Comparison of ENCODE assay signal across 1 cellular context in the genomic region with DNA sequence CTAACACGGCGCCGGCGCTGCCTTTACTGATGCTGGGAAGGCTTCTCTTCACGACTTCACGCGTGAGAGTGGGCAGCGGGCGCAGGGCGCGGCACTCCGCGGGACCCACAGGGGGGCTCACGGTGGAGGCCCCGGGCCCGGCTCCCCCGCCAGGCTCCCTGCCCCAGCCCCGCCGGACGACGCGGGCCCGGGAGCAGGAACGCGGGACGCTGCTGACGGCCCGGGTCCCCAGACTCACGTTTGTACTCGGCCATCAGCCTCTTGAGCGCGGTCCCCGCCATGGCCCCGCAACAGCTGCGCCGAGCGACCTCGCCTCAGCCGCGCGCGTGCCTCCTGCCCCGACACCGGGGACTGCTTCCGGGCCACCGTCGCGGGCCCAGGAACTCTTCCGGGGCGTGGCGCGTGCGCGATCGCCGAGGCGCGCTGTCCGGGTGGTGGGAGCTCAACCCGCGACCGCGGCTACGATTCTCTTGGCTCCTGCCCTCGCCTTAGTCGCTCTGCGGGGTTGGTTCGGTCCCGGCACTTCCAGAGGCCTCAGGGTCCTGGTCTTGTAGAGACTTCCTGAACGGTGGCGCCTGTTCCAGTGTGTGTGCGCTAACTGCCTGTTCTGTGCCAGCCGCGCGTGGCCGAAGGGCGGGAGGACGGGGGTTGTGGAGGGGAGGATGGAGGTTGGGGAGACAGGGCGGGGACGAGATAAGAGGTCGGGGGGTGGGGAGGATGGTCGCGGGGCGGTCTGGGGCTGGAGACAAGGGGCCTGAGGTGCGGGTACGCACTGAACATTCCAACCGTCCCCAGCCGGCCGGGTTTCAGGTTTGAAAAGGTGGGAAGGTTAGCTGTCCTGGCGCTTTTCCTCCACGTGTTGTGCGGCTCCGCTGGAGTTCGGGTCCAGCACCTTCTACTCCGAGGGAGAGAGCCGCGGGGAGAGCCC.
TF ChIP-seq lines count a peak whose summit lies in the region.

UBE2G2 (minus strand) TSS at position 353 of the 928 bp plus-strand sequence; CDS start at position 281, 72 bp downstream.

TF ChIP-seq in K562, 482 proteins besides CTCF, POLR2A, EP300 and RAD21 (continued from another document and continues in another):
- TF ChIP-seq ZNF282 (CRISPR knock-in tag; IDR thresholded peaks at IDR 0.05) (no peak), TOE1 (IDR thresholded peaks at IDR 0.05; ENCODE audit: borderline replicate concordance) (no peak), TOE1 (CRISPR knock-in tag; IDR thresholded peaks at IDR 0.05; ENCODE audit: borderline replicate concordance, low read depth) (no peak), ARHGAP35 (IDR thresholded peaks at IDR 0.05; ENCODE audit: partially characterized antibody) (no peak), MAFK (IDR thresholded peaks at IDR 0.05; ENCODE audit: low read length) (no peak), ZFP36 (IDR thresholded peaks at IDR 0.05; ENCODE audit: low read depth, low read length, partially characterized antibody) (no peak), SMAD3 (CRISPR knock-in tag; conservative IDR thresholded peaks at IDR 0.05) (0 out of 2 replicates have a peak, but pooled peaks have one; percentile 38), CC2D1A (IDR thresholded peaks at IDR 0.05) (no peak), OTX1 (CRISPR knock-in tag; IDR thresholded peaks at IDR 0.05) (no peak), ZSCAN29 (IDR thresholded peaks at IDR 0.05) (no peak), SNRNP70 (optimal IDR thresholded peaks at IDR 0.05; ENCODE audit: low read depth, low read length) (no peak), ZBTB17 (CRISPR knock-in tag; IDR thresholded peaks at IDR 0.05) (peak; percentile 73; the same call in 1 of the 2 replicates), ZC3H11A (IDR thresholded peaks at IDR 0.05; ENCODE audit: low read depth, low read length) (no peak), SMAD1 (IDR thresholded peaks at IDR 0.05; ENCODE audit: low read depth, low read length, partially characterized antibody) (peak; percentile 46), ZKSCAN8 (CRISPR knock-in tag; IDR thresholded peaks at IDR 0.05) (no peak), CCAR2 (IDR thresholded peaks at IDR 0.05; ENCODE audit: low read depth, low read length) (no peak), ETV6 (IDR thresholded peaks at IDR 0.05; ENCODE audit: borderline replicate concordance in 1 of 2, low read depth in 2 of 2, low read length in 1 of 2) (no peak), ETV6 (CRISPR knock-in tag; IDR thresholded peaks at IDR 0.05; ENCODE audit: borderline replicate concordance) (no peak), ELF4 (CRISPR knock-in tag; IDR thresholded peaks at IDR 0.05) (no peak), POLR2G (IDR thresholded peaks at IDR 0.05; ENCODE audit: low read depth, low read length) (peak; percentile 98), HMG20B (CRISPR knock-in tag; IDR thresholded peaks at IDR 0.05) (no peak), SUPT5H (IDR thresholded peaks at IDR 0.05) (peak; percentile 96), MYNN (IDR thresholded peaks at IDR 0.05) (no peak; the same call in 1 of the 2 replicates), MYNN (CRISPR knock-in tag; IDR thresholded peaks at IDR 0.05) (no peak), ZNF583 (CRISPR knock-in tag; IDR thresholded peaks at IDR 0.05) (0 out of 2 replicates have a peak, but pooled peaks have one; percentile 43), PHB2 (IDR thresholded peaks at IDR 0.05; ENCODE audit: low read depth) (no peak), SIRT6 (IDR thresholded peaks at IDR 0.05; ENCODE audit: low read depth, low read length) (no peak), ZNF274 (IDR thresholded peaks at IDR 0.05; ENCODE audit: borderline replicate concordance, low read depth, low read length) (no peak; the same call in 1 of the 2 replicates), MTA3 (IDR thresholded peaks at IDR 0.05; ENCODE audit: borderline replicate concordance) (no peak; the same call in 1 of the 2 replicates), SIN3B (IDR thresholded peaks at IDR 0.05; ENCODE audit: low read depth) (peak; percentile 92), NFATC3 (IDR thresholded peaks at IDR 0.05) (no peak), POLR2B (IDR thresholded peaks at IDR 0.05; ENCODE audit: low read depth, partially characterized antibody) (peak; percentile 91), STAT6 (CRISPR knock-in tag; IDR thresholded peaks at IDR 0.05) (peak; percentile 88; the same call in 1 of the 2 replicates)
- TF ChIP-seq, protein P1, sequence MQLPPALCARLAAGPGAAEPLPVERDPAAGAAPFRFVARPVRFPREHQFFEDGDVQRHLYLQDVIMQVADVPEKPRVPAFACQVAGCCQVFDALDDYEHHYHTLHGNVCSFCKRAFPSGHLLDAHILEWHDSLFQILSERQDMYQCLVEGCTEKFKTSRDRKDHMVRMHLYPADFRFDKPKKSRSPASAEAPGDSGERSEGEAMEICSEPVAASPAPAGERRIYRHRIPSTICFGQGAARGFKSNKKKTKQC (CRISPR knock-in tag; IDR thresholded peaks at IDR 0.05) = peak; percentile 77
- TF ChIP-seq, protein P2, sequence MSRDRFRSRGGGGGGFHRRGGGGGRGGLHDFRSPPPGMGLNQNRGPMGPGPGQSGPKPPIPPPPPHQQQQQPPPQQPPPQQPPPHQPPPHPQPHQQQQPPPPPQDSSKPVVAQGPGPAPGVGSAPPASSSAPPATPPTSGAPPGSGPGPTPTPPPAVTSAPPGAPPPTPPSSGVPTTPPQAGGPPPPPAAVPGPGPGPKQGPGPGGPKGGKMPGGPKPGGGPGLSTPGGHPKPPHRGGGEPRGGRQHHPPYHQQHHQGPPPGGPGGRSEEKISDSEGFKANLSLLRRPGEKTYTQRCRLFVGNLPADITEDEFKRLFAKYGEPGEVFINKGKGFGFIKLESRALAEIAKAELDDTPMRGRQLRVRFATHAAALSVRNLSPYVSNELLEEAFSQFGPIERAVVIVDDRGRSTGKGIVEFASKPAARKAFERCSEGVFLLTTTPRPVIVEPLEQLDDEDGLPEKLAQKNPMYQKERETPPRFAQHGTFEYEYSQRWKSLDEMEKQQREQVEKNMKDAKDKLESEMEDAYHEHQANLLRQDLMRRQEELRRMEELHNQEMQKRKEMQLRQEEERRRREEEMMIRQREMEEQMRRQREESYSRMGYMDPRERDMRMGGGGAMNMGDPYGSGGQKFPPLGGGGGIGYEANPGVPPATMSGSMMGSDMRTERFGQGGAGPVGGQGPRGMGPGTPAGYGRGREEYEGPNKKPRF (IDR thresholded peaks at IDR 0.05; ENCODE audit: low read depth, low read length) = no peak
- TF ChIP-seq, protein P3, sequence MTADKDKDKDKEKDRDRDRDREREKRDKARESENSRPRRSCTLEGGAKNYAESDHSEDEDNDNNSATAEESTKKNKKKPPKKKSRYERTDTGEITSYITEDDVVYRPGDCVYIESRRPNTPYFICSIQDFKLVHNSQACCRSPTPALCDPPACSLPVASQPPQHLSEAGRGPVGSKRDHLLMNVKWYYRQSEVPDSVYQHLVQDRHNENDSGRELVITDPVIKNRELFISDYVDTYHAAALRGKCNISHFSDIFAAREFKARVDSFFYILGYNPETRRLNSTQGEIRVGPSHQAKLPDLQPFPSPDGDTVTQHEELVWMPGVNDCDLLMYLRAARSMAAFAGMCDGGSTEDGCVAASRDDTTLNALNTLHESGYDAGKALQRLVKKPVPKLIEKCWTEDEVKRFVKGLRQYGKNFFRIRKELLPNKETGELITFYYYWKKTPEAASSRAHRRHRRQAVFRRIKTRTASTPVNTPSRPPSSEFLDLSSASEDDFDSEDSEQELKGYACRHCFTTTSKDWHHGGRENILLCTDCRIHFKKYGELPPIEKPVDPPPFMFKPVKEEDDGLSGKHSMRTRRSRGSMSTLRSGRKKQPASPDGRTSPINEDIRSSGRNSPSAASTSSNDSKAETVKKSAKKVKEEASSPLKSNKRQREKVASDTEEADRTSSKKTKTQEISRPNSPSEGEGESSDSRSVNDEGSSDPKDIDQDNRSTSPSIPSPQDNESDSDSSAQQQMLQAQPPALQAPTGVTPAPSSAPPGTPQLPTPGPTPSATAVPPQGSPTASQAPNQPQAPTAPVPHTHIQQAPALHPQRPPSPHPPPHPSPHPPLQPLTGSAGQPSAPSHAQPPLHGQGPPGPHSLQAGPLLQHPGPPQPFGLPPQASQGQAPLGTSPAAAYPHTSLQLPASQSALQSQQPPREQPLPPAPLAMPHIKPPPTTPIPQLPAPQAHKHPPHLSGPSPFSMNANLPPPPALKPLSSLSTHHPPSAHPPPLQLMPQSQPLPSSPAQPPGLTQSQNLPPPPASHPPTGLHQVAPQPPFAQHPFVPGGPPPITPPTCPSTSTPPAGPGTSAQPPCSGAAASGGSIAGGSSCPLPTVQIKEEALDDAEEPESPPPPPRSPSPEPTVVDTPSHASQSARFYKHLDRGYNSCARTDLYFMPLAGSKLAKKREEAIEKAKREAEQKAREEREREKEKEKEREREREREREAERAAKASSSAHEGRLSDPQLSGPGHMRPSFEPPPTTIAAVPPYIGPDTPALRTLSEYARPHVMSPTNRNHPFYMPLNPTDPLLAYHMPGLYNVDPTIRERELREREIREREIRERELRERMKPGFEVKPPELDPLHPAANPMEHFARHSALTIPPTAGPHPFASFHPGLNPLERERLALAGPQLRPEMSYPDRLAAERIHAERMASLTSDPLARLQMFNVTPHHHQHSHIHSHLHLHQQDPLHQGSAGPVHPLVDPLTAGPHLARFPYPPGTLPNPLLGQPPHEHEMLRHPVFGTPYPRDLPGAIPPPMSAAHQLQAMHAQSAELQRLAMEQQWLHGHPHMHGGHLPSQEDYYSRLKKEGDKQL (CRISPR knock-in tag; IDR thresholded peaks at IDR 0.05; ENCODE audit: borderline replicate concordance) = 0 out of 2 replicates have a peak, but pooled peaks have one; percentile 15
- TF ChIP-seq, protein P4, sequence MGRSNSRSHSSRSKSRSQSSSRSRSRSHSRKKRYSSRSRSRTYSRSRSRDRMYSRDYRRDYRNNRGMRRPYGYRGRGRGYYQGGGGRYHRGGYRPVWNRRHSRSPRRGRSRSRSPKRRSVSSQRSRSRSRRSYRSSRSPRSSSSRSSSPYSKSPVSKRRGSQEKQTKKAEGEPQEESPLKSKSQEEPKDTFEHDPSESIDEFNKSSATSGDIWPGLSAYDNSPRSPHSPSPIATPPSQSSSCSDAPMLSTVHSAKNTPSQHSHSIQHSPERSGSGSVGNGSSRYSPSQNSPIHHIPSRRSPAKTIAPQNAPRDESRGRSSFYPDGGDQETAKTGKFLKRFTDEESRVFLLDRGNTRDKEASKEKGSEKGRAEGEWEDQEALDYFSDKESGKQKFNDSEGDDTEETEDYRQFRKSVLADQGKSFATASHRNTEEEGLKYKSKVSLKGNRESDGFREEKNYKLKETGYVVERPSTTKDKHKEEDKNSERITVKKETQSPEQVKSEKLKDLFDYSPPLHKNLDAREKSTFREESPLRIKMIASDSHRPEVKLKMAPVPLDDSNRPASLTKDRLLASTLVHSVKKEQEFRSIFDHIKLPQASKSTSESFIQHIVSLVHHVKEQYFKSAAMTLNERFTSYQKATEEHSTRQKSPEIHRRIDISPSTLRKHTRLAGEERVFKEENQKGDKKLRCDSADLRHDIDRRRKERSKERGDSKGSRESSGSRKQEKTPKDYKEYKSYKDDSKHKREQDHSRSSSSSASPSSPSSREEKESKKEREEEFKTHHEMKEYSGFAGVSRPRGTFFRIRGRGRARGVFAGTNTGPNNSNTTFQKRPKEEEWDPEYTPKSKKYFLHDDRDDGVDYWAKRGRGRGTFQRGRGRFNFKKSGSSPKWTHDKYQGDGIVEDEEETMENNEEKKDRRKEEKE (IDR thresholded peaks at IDR 0.05; ENCODE audit: borderline replicate concordance in 1 of 2, control insufficient read depth in 1 of 2, low read depth in 2 of 2, low read length in 1 of 2) = 0 out of 4 replicates have a peak, but pooled peaks of 1 of the 2 experiments have one; percentile 35
- TF ChIP-seq, protein P5, sequence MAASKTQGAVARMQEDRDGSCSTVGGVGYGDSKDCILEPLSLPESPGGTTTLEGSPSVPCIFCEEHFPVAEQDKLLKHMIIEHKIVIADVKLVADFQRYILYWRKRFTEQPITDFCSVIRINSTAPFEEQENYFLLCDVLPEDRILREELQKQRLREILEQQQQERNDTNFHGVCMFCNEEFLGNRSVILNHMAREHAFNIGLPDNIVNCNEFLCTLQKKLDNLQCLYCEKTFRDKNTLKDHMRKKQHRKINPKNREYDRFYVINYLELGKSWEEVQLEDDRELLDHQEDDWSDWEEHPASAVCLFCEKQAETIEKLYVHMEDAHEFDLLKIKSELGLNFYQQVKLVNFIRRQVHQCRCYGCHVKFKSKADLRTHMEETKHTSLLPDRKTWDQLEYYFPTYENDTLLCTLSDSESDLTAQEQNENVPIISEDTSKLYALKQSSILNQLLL (CRISPR knock-in tag; IDR thresholded peaks at IDR 0.05; ENCODE audit: borderline replicate concordance) = no peak
- TF ChIP-seq, protein P6, sequence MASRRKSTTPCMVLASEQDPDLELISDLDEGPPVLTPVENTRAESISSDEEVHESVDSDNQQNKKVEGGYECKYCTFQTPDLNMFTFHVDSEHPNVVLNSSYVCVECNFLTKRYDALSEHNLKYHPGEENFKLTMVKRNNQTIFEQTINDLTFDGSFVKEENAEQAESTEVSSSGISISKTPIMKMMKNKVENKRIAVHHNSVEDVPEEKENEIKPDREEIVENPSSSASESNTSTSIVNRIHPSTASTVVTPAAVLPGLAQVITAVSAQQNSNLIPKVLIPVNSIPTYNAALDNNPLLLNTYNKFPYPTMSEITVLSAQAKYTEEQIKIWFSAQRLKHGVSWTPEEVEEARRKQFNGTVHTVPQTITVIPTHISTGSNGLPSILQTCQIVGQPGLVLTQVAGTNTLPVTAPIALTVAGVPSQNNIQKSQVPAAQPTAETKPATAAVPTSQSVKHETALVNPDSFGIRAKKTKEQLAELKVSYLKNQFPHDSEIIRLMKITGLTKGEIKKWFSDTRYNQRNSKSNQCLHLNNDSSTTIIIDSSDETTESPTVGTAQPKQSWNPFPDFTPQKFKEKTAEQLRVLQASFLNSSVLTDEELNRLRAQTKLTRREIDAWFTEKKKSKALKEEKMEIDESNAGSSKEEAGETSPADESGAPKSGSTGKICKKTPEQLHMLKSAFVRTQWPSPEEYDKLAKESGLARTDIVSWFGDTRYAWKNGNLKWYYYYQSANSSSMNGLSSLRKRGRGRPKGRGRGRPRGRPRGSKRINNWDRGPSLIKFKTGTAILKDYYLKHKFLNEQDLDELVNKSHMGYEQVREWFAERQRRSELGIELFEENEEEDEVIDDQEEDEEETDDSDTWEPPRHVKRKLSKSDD (conservative IDR thresholded peaks at IDR 0.05; ENCODE audit: low read length) = no peak
